In genomic region chr20:63640086-63640485, GRCh38 we compare ENCODE assay signal across 12 cellular contexts. TPM values are rescaled to one million over a fixed set of nuclear protein-coding genes. Genes with fewer than 3 reads are reported as not detected.
DNase-seq lines count a peak whose midpoint lies in the region; ATAC-seq and TF ChIP-seq lines count a peak whose summit lies in the region.
"Had no signal": no experiment of that assay in that cellular context is flagged by ENCODE, and none has a peak within 500 bp of the region (broad histone marks: within the 10 kb centered on the region; RNA-seq: fewer than 3 reads in every experiment).

No MANE protein-coding gene starts in this region.

- peaks cover 5 to 16% of the 10 kb centered on the region in 2 experiments for H3K4me1 ChIP-seq in trophoblast cell (ENCODE audit: control insufficient read depth in 1 of 2, insufficient read depth in 2 of 2, low read length in 2 of 2)
- H3K4me1 ChIP-seq: prostate gland had no signal

- H3K9me3 Mint-ChIP-seq in CD14-positive monocyte (no peaks in the 10 kb centered on the region), nephron progenitor cell (no peaks in the 10 kb centered on the region)
- no peaks in the 10 kb centered on the region for H3K9me3 Mint-ChIP-seq in central memory CD8-positive, alpha-beta T cell

- no peak overlapping the region for H3K4ac ChIP-seq in trophoblast cell (ENCODE audit: low read depth, low read length)

- H3K27me3 ChIP-seq in trophoblast cell (ENCODE audit: insufficient read depth, low read length) = no peaks in the 10 kb centered on the region

- WGBS in trophoblast cell (ENCODE audit: extremely low coverage, insufficient coverage, insufficient read length) = no CpG with 5 or more reads among the region's 8 CpGs

- H2AFZ ChIP-seq in trophoblast cell (ENCODE audit: insufficient read depth, low read length, poor library complexity) = peak overlapping the region; percentile 40

- H3K27ac ChIP-seq in KOPT-K1 (ENCODE audit: low read depth, low read length, poor library complexity, severe bottlenecking) (peak overlapping the region; percentile 83), trophoblast cell (ENCODE audit: low read depth, low read length) (no peak overlapping the region)
- H3K27ac ChIP-seq: C4-2B, prostate gland had no signal

- H3K23ac ChIP-seq in trophoblast cell (ENCODE audit: low read length) = no peak overlapping the region

- H4K12ac ChIP-seq in trophoblast cell (ENCODE audit: low read depth, low read length) = no peak overlapping the region

- H3K4me2 ChIP-seq in trophoblast cell (ENCODE audit: low read length) = no peak overlapping the region

- no peak overlapping the region for H2BK12ac ChIP-seq in trophoblast cell (ENCODE audit: low read length)

- H4K8ac ChIP-seq in trophoblast cell (ENCODE audit: low read depth, low read length) = no peak overlapping the region

- H4K91ac ChIP-seq in trophoblast cell (ENCODE audit: low read depth, low read length) = no peak overlapping the region

- H3K36me3 ChIP-seq in KOPT-K1 (ENCODE audit: insufficient read depth, low read length) (peaks cover 8% of the 10 kb centered on the region), trophoblast cell (ENCODE audit: control insufficient read depth in 1 of 2, insufficient read depth in 2 of 2, low read length in 2 of 2) (no peaks in the 10 kb centered on the region)
- H3K36me3 ChIP-seq: prostate gland had no signal

- H3K4me1 Mint-ChIP-seq in CD14-positive monocyte (peaks cover 44% of the 10 kb centered on the region), nephron progenitor cell (peaks cover 21% of the 10 kb centered on the region)
- H3K4me1 Mint-ChIP-seq in central memory CD8-positive, alpha-beta T cell = peaks cover 36% of the 10 kb centered on the region

- H2BK120ac ChIP-seq in trophoblast cell (ENCODE audit: insufficient read depth, low read length, poor library complexity) = no peak overlapping the region

- H3K27ac Mint-ChIP-seq in CD14-positive monocyte (peak overlapping the region; percentile 7 to 89 (median 74)), nephron progenitor cell (no peak overlapping the region)
- peak overlapping the region; percentile 100 for H3K27ac Mint-ChIP-seq in central memory CD8-positive, alpha-beta T cell (ENCODE audit: low read depth)

- TF ChIP-seq CTCF in CD14-positive monocyte (IDR thresholded peaks at IDR 0.05) (no peak), nephron progenitor cell (IDR thresholded peaks at IDR 0.05) (no peak)

- H3K9ac ChIP-seq in trophoblast cell (ENCODE audit: low read length) = no peak overlapping the region

- H3K27me3 Mint-ChIP-seq in CD14-positive monocyte (ENCODE audit: low read depth in 3 of 3) (peaks cover 5 to 15% (median 5%) of the 10 kb centered on the region in 3 donors), nephron progenitor cell (ENCODE audit: low read depth, poor library complexity) (peaks cover 19% of the 10 kb centered on the region)
- no peaks in the 10 kb centered on the region for H3K27me3 Mint-ChIP-seq in central memory CD8-positive, alpha-beta T cell

- H2BK5ac ChIP-seq in trophoblast cell (ENCODE audit: low read depth, low read length, poor library complexity) = no peak overlapping the region

- no peak for ATAC-seq in central memory CD8-positive, alpha-beta T cell (replicated peaks; ENCODE audit: extremely low read depth, poor library complexity, severe bottlenecking)
- ATAC-seq in HG03045 (IDR thresholded peaks at IDR 0.05; ENCODE audit: unreplicated experiment) (no peak), HG03571 (IDR thresholded peaks at IDR 0.05; ENCODE audit: unreplicated experiment) (no peak)

- H3K4me3 ChIP-seq in trophoblast cell (ENCODE audit: low read depth, low read length) = no peak overlapping the region
- H3K4me3 ChIP-seq: prostate gland had no signal

- no peak overlapping the region for H3K18ac ChIP-seq in trophoblast cell (ENCODE audit: low read length)

- no peak overlapping the region for H3K14ac ChIP-seq in trophoblast cell (ENCODE audit: low read length)

- DNase-seq in CD14-positive monocyte (ENCODE audit: low spot score) (no peak), trophoblast cell (no peak), SHP77 (lab: John Stamatoyannopoulos, UW) (no peak), nephron progenitor cell (no peak)
- no peak for DNase-seq in central memory CD8-positive, alpha-beta T cell (ENCODE audit: low spot score in 2 of 2)
- DNase-seq: NCI-H1417 treated with DMSO at 0.1 percent for 48 hours; NK-92 treated with Interleukin-12 subunit alpha and Interleukin-12 subunit beta, amount 100 ng/mL, for 24 hours had no signal

- H3K36me3 Mint-ChIP-seq in CD14-positive monocyte (peaks cover 3 to 5% of the 10 kb centered on the region in 2 donors), nephron progenitor cell (ENCODE audit: low read depth) (no peaks in the 10 kb centered on the region)
- H3K36me3 Mint-ChIP-seq in central memory CD8-positive, alpha-beta T cell (ENCODE audit: insufficient read depth) = peaks cover 30% of the 10 kb centered on the region

- intact Hi-C loops in CD14-positive monocyte (cut with micrococcal nuclease) = loop anchor here (5.0 kb wide), 4 partner anchors 73 to 302 kb away; partner anchors contain the start of genes LIME1 (in 1 of the 2), PTK6 (in 1 of the 2) and SLC2A4RG (in 1 of the 2)

- H3K9me3 ChIP-seq in KOPT-K1 (ENCODE audit: insufficient read depth, low read length, poor library complexity, severe bottlenecking) (no peaks in the 10 kb centered on the region), trophoblast cell (ENCODE audit: insufficient read depth, low read depth, low read length) (peaks cover 2% of the 10 kb centered on the region)
- H3K9me3 ChIP-seq: prostate gland had no signal

- no peaks in the 10 kb centered on the region for H3K79me2 ChIP-seq in trophoblast cell (ENCODE audit: control insufficient read depth, insufficient read depth, low read length, poor library complexity)

- H3K79me1 ChIP-seq in trophoblast cell (ENCODE audit: low read length) = peaks cover 4% of the 10 kb centered on the region

- H2AK5ac ChIP-seq in trophoblast cell (ENCODE audit: low read length) = no peak overlapping the region

- peak overlapping the region; percentile 76 to 84 for H3K4me3 Mint-ChIP-seq in CD14-positive monocyte
- peak overlapping the region; percentile 82 for H3K4me3 Mint-ChIP-seq in central memory CD8-positive, alpha-beta T cell
- no peak overlapping the region for H3K4me3 Mint-ChIP-seq in nephron progenitor cell

RNA-seq across cellular contexts. Expression of gene STMN3, which starts 13.1 kb away (rescaled TPM):
- polyA plus RNA-seq in CD14-positive monocyte = under 1 TPM; 0.10 to 0.15 TPM
- polyA plus RNA-seq in trophoblast cell (2013) = 3.6 and 3.8 TPM in 2 replicates

RNA-seq across cellular contexts. Expression of gene GMEB2, which starts 13.2 kb away (rescaled TPM):
- 1 to 10 TPM; 2.7 to 3.8 TPM for polyA plus RNA-seq in CD14-positive monocyte
- 12.3 and 13.4 TPM in 2 replicates for polyA plus RNA-seq in trophoblast cell (2013)

RNA-seq across cellular contexts. Expression of gene RTEL1, which starts 18.0 kb away (rescaled TPM):
- 1 to 10 TPM; 1.0 to 4.8 TPM for polyA plus RNA-seq in CD14-positive monocyte
- polyA plus RNA-seq in trophoblast cell (2013) = 9.9 and 10.1 TPM in 2 replicates

RNA-seq across cellular contexts. Expression of gene TNFRSF6B, which starts 56.4 kb away (rescaled TPM):
- polyA plus RNA-seq in CD14-positive monocyte = not detected
- polyA plus RNA-seq in trophoblast cell (2013) = 0.73 and 0.85 TPM in 2 replicates
